In the genomic region with DNA sequence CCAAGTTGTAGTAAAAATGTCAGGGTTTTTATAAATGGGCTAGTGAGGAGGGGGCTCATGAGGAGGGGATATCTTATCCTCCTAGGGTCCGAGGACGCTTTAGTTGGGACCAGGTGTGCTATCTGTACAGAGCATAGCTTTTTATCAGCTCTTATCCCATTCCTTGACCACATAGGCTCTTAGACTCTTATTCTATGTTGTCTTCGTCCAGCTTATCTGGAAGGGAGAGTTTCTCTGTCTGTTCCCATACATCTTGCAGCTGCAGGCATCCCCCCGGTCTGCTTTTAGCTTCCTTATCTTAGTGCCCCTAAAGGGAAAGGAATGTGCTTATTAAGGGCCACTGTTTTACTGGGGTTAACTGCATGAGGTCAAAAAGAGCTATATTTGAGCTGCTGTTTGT, we compare ENCODE assay signal across 1 cellular context.
TF ChIP-seq lines count a peak whose summit lies in the region.

No MANE protein-coding gene starts in this region.

TF ChIP-seq in K562, 482 proteins besides CTCF, POLR2A, EP300 and RAD21 (continues in another document):
- TF ChIP-seq GATAD2A (IDR thresholded peaks at IDR 0.05): no peak; the same call in none of the 2 replicates
- no peak for TF ChIP-seq BRF1 (IDR thresholded peaks at IDR 0.05; ENCODE audit: borderline replicate concordance, extremely low read depth, insufficient read length)
- TF ChIP-seq, protein P1, sequence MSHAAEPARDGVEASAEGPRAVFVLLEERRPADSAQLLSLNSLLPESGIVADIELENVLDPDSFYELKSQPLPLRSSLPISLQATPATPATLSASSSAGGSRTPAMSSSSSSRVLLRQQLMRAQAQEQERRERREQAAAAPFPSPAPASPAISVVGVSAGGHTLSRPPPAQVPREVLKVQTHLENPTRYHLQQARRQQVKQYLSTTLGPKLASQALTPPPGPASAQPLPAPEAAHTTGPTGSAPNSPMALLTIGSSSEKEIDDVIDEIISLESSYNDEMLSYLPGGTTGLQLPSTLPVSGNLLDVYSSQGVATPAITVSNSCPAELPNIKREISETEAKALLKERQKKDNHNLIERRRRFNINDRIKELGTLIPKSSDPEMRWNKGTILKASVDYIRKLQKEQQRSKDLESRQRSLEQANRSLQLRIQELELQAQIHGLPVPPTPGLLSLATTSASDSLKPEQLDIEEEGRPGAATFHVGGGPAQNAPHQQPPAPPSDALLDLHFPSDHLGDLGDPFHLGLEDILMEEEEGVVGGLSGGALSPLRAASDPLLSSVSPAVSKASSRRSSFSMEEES (CRISPR knock-in tag; IDR thresholded peaks at IDR 0.05): no peak
- TF ChIP-seq, protein P2, sequence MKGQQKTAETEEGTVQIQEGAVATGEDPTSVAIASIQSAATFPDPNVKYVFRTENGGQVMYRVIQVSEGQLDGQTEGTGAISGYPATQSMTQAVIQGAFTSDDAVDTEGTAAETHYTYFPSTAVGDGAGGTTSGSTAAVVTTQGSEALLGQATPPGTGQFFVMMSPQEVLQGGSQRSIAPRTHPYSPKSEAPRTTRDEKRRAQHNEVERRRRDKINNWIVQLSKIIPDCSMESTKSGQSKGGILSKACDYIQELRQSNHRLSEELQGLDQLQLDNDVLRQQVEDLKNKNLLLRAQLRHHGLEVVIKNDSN (CRISPR knock-in tag; IDR thresholded peaks at IDR 0.05): no peak
- TF ChIP-seq KAT2B (IDR thresholded peaks at IDR 0.05; ENCODE audit: low read depth, low read length): no peak
- TF ChIP-seq, protein P3, sequence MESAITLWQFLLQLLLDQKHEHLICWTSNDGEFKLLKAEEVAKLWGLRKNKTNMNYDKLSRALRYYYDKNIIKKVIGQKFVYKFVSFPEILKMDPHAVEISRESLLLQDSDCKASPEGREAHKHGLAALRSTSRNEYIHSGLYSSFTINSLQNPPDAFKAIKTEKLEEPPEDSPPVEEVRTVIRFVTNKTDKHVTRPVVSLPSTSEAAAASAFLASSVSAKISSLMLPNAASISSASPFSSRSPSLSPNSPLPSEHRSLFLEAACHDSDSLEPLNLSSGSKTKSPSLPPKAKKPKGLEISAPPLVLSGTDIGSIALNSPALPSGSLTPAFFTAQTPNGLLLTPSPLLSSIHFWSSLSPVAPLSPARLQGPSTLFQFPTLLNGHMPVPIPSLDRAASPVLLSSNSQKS (CRISPR knock-in tag; IDR thresholded peaks at IDR 0.05): no peak
- TF ChIP-seq MCM5 (IDR thresholded peaks at IDR 0.05; ENCODE audit: low read depth): no peak
- no peak for TF ChIP-seq ETV5 (CRISPR knock-in tag; IDR thresholded peaks at IDR 0.05; ENCODE audit: low read depth)
- peak; percentile 85; the same call in 1 of the 2 replicates for TF ChIP-seq ZEB2 (IDR thresholded peaks at IDR 0.05)
- TF ChIP-seq, protein P4, sequence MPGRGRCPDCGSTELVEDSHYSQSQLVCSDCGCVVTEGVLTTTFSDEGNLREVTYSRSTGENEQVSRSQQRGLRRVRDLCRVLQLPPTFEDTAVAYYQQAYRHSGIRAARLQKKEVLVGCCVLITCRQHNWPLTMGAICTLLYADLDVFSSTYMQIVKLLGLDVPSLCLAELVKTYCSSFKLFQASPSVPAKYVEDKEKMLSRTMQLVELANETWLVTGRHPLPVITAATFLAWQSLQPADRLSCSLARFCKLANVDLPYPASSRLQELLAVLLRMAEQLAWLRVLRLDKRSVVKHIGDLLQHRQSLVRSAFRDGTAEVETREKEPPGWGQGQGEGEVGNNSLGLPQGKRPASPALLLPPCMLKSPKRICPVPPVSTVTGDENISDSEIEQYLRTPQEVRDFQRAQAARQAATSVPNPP (IDR thresholded peaks at IDR 0.05; ENCODE audit: borderline replicate concordance, insufficient read depth, insufficient read length): no peak
- TF ChIP-seq RBM15 (IDR thresholded peaks at IDR 0.05; ENCODE audit: insufficient read depth, low read length): no peak
- TF ChIP-seq, protein P5, sequence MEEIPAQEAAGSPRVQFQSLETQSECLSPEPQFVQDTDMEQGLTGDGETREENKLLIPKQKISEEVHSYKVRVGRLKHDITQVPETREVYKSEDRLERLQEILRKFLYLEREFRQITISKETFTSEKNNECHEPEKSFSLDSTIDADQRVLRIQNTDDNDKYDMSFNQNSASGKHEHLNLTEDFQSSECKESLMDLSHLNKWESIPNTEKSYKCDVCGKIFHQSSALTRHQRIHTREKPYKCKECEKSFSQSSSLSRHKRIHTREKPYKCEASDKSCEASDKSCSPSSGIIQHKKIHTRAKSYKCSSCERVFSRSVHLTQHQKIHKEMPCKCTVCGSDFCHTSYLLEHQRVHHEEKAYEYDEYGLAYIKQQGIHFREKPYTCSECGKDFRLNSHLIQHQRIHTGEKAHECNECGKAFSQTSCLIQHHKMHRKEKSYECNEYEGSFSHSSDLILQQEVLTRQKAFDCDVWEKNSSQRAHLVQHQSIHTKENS (CRISPR knock-in tag; IDR thresholded peaks at IDR 0.05): no peak
- TF ChIP-seq ZNF57 (CRISPR knock-in tag; IDR thresholded peaks at IDR 0.05): no peak
- no peak for TF ChIP-seq NFATC3 (IDR thresholded peaks at IDR 0.05)
- TF ChIP-seq KAT8 (IDR thresholded peaks at IDR 0.05; ENCODE audit: low read depth): no peak
- TF ChIP-seq, protein P6, sequence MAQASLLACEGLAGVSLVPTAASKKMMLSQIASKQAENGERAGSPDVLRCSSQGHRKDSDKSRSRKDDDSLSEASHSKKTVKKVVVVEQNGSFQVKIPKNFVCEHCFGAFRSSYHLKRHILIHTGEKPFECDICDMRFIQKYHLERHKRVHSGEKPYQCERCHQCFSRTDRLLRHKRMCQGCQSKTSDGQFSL (CRISPR knock-in tag; IDR thresholded peaks at IDR 0.05): no peak
- TF ChIP-seq, protein P6 (tag; IDR thresholded peaks at IDR 0.05): no peak
- peak; percentile 89 for TF ChIP-seq PHB2 (IDR thresholded peaks at IDR 0.05; ENCODE audit: low read depth)
- TF ChIP-seq PRPF4 (IDR thresholded peaks at IDR 0.05; ENCODE audit: insufficient read depth, low read depth, low read length, poor library complexity, severe bottlenecking): no peak
- no peak for TF ChIP-seq GTF2F1 (IDR thresholded peaks at IDR 0.05; ENCODE audit: low read depth, low read length)
- no peak for TF ChIP-seq TCF7 (IDR thresholded peaks at IDR 0.05; ENCODE audit: borderline replicate concordance)
- no peak for TF ChIP-seq HIVEP1 (CRISPR knock-in tag; IDR thresholded peaks at IDR 0.05)
- TF ChIP-seq ZNF316 (IDR thresholded peaks at IDR 0.05): peak; percentile 32
- TF ChIP-seq SMAD3 (CRISPR knock-in tag; conservative IDR thresholded peaks at IDR 0.05): no peak
- TF ChIP-seq, protein P7, sequence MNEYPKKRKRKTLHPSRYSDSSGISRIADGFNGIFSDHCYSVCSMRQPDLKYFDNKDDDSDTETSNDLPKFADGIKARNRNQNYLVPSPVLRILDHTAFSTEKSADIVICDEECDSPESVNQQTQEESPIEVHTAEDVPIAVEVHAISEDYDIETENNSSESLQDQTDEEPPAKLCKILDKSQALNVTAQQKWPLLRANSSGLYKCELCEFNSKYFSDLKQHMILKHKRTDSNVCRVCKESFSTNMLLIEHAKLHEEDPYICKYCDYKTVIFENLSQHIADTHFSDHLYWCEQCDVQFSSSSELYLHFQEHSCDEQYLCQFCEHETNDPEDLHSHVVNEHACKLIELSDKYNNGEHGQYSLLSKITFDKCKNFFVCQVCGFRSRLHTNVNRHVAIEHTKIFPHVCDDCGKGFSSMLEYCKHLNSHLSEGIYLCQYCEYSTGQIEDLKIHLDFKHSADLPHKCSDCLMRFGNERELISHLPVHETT (CRISPR knock-in tag; conservative IDR thresholded peaks at IDR 0.05 in 1 of 2, IDR thresholded peaks at IDR 0.05 in 1 of 2): peak in 1 of 2 experiments; percentile 62; a peak in 1 of 4 replicates
- TF ChIP-seq, protein P8, sequence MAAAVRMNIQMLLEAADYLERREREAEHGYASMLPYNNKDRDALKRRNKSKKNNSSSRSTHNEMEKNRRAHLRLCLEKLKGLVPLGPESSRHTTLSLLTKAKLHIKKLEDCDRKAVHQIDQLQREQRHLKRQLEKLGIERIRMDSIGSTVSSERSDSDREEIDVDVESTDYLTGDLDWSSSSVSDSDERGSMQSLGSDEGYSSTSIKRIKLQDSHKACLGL (CRISPR knock-in tag; IDR thresholded peaks at IDR 0.05; ENCODE audit: borderline replicate concordance, poor library complexity, severe bottlenecking): no peak
- TF ChIP-seq, protein P9, sequence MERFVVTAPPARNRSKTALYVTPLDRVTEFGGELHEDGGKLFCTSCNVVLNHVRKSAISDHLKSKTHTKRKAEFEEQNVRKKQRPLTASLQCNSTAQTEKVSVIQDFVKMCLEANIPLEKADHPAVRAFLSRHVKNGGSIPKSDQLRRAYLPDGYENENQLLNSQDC (CRISPR knock-in tag; IDR thresholded peaks at IDR 0.05): no peak
- no peak for TF ChIP-seq HNRNPL (IDR thresholded peaks at IDR 0.05; ENCODE audit: low read depth, low read length)
- no peak for TF ChIP-seq SNRNP70 (optimal IDR thresholded peaks at IDR 0.05; ENCODE audit: low read depth, low read length)
- no peak for TF ChIP-seq PRMT5 (CRISPR knock-in tag; IDR thresholded peaks at IDR 0.05)
- peak; percentile 29; the same call in 1 of the 2 replicates for TF ChIP-seq MAFF (IDR thresholded peaks at IDR 0.05; ENCODE audit: low read length)
- no peak for TF ChIP-seq ZNF717 (CRISPR knock-in tag; IDR thresholded peaks at IDR 0.05)
- no peak for TF ChIP-seq NR3C1 (CRISPR knock-in tag; IDR thresholded peaks at IDR 0.05)
- TF ChIP-seq GTF2A2 (tag; IDR thresholded peaks at IDR 0.05): no peak
- no peak for TF ChIP-seq TAF7 (tag; IDR thresholded peaks at IDR 0.05)
- TF ChIP-seq RBM22 (IDR thresholded peaks at IDR 0.05; ENCODE audit: low read depth, low read length, poor library complexity, severe bottlenecking): no peak
- TF ChIP-seq PHF8 (IDR thresholded peaks at IDR 0.05; ENCODE audit: borderline replicate concordance, low read length): no peak
- peak; percentile 48 for TF ChIP-seq CREM (IDR thresholded peaks at IDR 0.05; ENCODE audit: low read depth)
- peak; percentile 67; the same call in 1 of the 2 replicates for TF ChIP-seq ZNF583 (CRISPR knock-in tag; IDR thresholded peaks at IDR 0.05)
- no peak for TF ChIP-seq ZNF507 (tag; conservative IDR thresholded peaks at IDR 0.05)
- 0 out of 2 replicates have a peak, but pooled peaks have one; percentile 54 for TF ChIP-seq ERF (CRISPR knock-in tag; IDR thresholded peaks at IDR 0.05)
- peak; percentile 46; the same call in 1 of the 2 replicates for TF ChIP-seq ZBED1 (IDR thresholded peaks at IDR 0.05)
- peak; percentile 10 for TF ChIP-seq PHF20 (IDR thresholded peaks at IDR 0.05; ENCODE audit: partially characterized antibody)
- TF ChIP-seq MECOM (CRISPR knock-in tag; IDR thresholded peaks at IDR 0.05): peak; percentile 69; the same call in 1 of the 2 replicates
- TF ChIP-seq SMAD1 (IDR thresholded peaks at IDR 0.05; ENCODE audit: low read depth, low read length, partially characterized antibody): no peak
- no peak for TF ChIP-seq RB1 (IDR thresholded peaks at IDR 0.05; ENCODE audit: low read depth)
- TF ChIP-seq KLF6 (CRISPR knock-in tag; IDR thresholded peaks at IDR 0.05; ENCODE audit: borderline replicate concordance): no peak
- no peak for TF ChIP-seq CSDE1 (IDR thresholded peaks at IDR 0.05)
- TF ChIP-seq SP2 (IDR thresholded peaks at IDR 0.05; ENCODE audit: extremely low read depth, low read depth, low read length, poor library complexity, severe bottlenecking): no peak
- TF ChIP-seq E2F3 (CRISPR knock-in tag; IDR thresholded peaks at IDR 0.05): no peak
- TF ChIP-seq SMC3 (conservative IDR thresholded peaks at IDR 0.05; ENCODE audit: insufficient read depth, low read depth, low read length): no peak
- TF ChIP-seq, protein P10, sequence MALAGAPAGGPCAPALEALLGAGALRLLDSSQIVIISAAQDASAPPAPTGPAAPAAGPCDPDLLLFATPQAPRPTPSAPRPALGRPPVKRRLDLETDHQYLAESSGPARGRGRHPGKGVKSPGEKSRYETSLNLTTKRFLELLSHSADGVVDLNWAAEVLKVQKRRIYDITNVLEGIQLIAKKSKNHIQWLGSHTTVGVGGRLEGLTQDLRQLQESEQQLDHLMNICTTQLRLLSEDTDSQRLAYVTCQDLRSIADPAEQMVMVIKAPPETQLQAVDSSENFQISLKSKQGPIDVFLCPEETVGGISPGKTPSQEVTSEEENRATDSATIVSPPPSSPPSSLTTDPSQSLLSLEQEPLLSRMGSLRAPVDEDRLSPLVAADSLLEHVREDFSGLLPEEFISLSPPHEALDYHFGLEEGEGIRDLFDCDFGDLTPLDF (CRISPR knock-in tag; IDR thresholded peaks at IDR 0.05): no peak
- TF ChIP-seq, protein P11, sequence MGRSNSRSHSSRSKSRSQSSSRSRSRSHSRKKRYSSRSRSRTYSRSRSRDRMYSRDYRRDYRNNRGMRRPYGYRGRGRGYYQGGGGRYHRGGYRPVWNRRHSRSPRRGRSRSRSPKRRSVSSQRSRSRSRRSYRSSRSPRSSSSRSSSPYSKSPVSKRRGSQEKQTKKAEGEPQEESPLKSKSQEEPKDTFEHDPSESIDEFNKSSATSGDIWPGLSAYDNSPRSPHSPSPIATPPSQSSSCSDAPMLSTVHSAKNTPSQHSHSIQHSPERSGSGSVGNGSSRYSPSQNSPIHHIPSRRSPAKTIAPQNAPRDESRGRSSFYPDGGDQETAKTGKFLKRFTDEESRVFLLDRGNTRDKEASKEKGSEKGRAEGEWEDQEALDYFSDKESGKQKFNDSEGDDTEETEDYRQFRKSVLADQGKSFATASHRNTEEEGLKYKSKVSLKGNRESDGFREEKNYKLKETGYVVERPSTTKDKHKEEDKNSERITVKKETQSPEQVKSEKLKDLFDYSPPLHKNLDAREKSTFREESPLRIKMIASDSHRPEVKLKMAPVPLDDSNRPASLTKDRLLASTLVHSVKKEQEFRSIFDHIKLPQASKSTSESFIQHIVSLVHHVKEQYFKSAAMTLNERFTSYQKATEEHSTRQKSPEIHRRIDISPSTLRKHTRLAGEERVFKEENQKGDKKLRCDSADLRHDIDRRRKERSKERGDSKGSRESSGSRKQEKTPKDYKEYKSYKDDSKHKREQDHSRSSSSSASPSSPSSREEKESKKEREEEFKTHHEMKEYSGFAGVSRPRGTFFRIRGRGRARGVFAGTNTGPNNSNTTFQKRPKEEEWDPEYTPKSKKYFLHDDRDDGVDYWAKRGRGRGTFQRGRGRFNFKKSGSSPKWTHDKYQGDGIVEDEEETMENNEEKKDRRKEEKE (IDR thresholded peaks at IDR 0.05; ENCODE audit: borderline replicate concordance in 1 of 2, control insufficient read depth in 1 of 2, low read depth in 2 of 2, low read length in 1 of 2): 0 out of 4 replicates have a peak, but pooled peaks of 1 of the 2 experiments have one; percentile 51
- no peak for TF ChIP-seq RFX1 (IDR thresholded peaks at IDR 0.05)
- peak; percentile 83 for TF ChIP-seq HDAC2 (IDR thresholded peaks at IDR 0.05)
- TF ChIP-seq, protein P12, sequence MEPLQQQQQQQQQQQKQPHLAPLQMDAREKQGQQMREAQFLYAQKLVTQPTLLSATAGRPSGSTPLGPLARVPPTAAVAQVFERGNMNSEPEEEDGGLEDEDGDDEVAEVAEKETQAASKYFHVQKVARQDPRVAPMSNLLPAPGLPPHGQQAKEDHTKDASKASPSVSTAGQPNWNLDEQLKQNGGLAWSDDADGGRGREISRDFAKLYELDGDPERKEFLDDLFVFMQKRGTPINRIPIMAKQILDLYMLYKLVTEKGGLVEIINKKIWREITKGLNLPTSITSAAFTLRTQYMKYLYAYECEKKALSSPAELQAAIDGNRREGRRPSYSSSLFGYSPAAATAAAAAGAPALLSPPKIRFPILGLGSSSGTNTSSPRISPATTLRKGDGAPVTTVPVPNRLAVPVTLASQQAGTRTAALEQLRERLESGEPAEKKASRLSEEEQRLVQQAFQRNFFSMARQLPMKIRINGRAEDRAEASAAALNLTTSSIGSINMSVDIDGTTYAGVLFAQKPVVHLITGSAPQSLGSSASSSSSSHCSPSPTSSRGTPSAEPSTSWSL (CRISPR knock-in tag; IDR thresholded peaks at IDR 0.05; ENCODE audit: borderline replicate concordance): no peak
